1 cellular context compared by ENCODE assay signal in genomic region chrX:44105228-44105913, GRCh38.
TF ChIP-seq lines count a peak whose summit lies in the region.

No MANE protein-coding gene starts in this region.

TF ChIP-seq in SK-N-SH treated with all-trans-retinoic acid at 6 μM for 48 hours, 23 proteins besides CTCF, POLR2A, EP300 and RAD21 (continued from another document):
- no peak for TF ChIP-seq CREB5 (CRISPR knock-in tag; IDR thresholded peaks at IDR 0.05; ENCODE audit: low read depth)
